In genomic region chr6:113723182-113723581, GRCh38 we compare ENCODE assay signal across 25 cellular contexts.
DNase-seq lines count a peak whose midpoint lies in the region; ATAC-seq, FAIRE-seq and TF ChIP-seq lines count a peak whose summit lies in the region.
"Had no signal": no experiment of that assay in that cellular context is flagged by ENCODE, and none has a peak within 500 bp of the region (broad histone marks: within the 10 kb centered on the region; RNA-seq: fewer than 3 reads in every experiment).

No MANE protein-coding gene starts in this region.

- H3K4me2 ChIP-seq in hepatocyte: peak overlapping the region; percentile 17
- H3K4me2 ChIP-seq in smooth muscle cell: peak overlapping the region; percentile 71
- H3K4me2 ChIP-seq: KMS-11 had no signal

- H3K9me3 ChIP-seq in hepatocyte (ENCODE audit: low read depth) (no peaks in the 10 kb centered on the region), smooth muscle cell (replicated peaks; ENCODE audit: low read depth) (no peaks in the 10 kb centered on the region), aorta (ENCODE audit: control insufficient read depth, low read length) (no peaks in the 10 kb centered on the region), SJCRH30 (replicated peaks) (no peaks in the 10 kb centered on the region)
- H3K9me3 ChIP-seq: adrenal gland, heart left ventricle, prostate gland, stomach, upper lobe of left lung had no signal

- DNase-seq in KBM-7 (peak; percentile 26), bronchial epithelial cell (ENCODE audit: low read depth) (peak; percentile 29), hepatocyte (ENCODE audit: low spot score) (peak; percentile 13), smooth muscle cell (lab: John Stamatoyannopoulos, UW; ENCODE audit: unreplicated experiment) (no peak), islet precursor cell (no peak), aorta (no peak), SJCRH30 (no peak)
- DNase-seq: activated CD8-positive, alpha-beta memory T cell treated with anti-CD3 and anti-CD28 coated beads, Interleukin-2, amount 50 U/mL, for 48 hours; CD8-positive, alpha-beta memory T cell; DMS79; H7; heart left ventricle; immature natural killer cell; NCI-H187 treated with DMSO at 0.1 percent for 48 hours; NCI-H345; nephron progenitor cell; PC-3; stimulated activated CD4-positive, alpha-beta T cell treated with anti-CD3 and anti-CD28 coated beads, Interleukin-4, amount 100 ng/mL, for 1 hour; stomach; T-helper 17 cell; upper lobe of left lung had no signal

- no peaks in the 10 kb centered on the region for H3K36me3 ChIP-seq in bronchial epithelial cell (ENCODE audit: control insufficient read depth, insufficient read depth, low read length)
- no peaks in the 10 kb centered on the region for H3K36me3 ChIP-seq in hepatocyte (replicated peaks; ENCODE audit: insufficient read depth, low read depth)
- H3K36me3 ChIP-seq in smooth muscle cell (ENCODE audit: low read depth): no peaks in the 10 kb centered on the region
- H3K36me3 ChIP-seq in aorta (ENCODE audit: control insufficient read depth in 1 of 2, insufficient read depth in 2 of 2, low read length in 1 of 2): no peaks in the 10 kb centered on the region
- H3K36me3 ChIP-seq in SJCRH30: no peaks in the 10 kb centered on the region
- H3K36me3 ChIP-seq: adrenal gland, heart left ventricle, prostate gland, stomach, upper lobe of left lung had no signal

- H3K27me3 ChIP-seq in bronchial epithelial cell (ENCODE audit: control insufficient read depth, insufficient read depth, low read length) (no peaks in the 10 kb centered on the region), hepatocyte (no peaks in the 10 kb centered on the region), smooth muscle cell (ENCODE audit: low read depth) (no peaks in the 10 kb centered on the region), aorta (ENCODE audit: control insufficient read depth in 1 of 2, insufficient read depth in 2 of 2, low read length in 1 of 2) (no peaks in the 10 kb centered on the region), SJCRH30 (no peaks in the 10 kb centered on the region)
- H3K27me3 ChIP-seq: adrenal gland, heart left ventricle, stomach, upper lobe of left lung had no signal

- intact Hi-C loops in aorta (cut with DNase I): loop anchor here in 1 of 2 donors (10.0 kb wide), 1 partner anchor 268 kb away; no protein-coding TSS in a partner anchor

- no peak overlapping the region for H3K9ac ChIP-seq in smooth muscle cell (ENCODE audit: low read depth)
- H3K9ac ChIP-seq: KMS-11 had no signal

- 26% methylated on average over 4 of the region's 4 CpGs for WGBS in hepatocyte (ENCODE audit: low lambda C conversion rate, missing lambda C conversion rate)
- 11% methylated on average over 4 of the region's 4 CpGs for WGBS in smooth muscle cell (ENCODE audit: low lambda C conversion rate)
- 12 to 15% methylated on average over 4 of the region's 4 CpGs for WGBS in aorta, 2 donors

- H3K9me2 ChIP-seq in hepatocyte (replicated peaks; ENCODE audit: insufficient read depth): no peaks in the 10 kb centered on the region

- in situ Hi-C loops in KBM-7 (cut with MboI; ENCODE audit: low pct_unique_long_range_greater_than_20kb, low sequenced_read_pairs): no loop called here

- FAIRE-seq in bronchial epithelial cell (lab: Jason Lieb, UNC): no peak

- H3K4me1 ChIP-seq in hepatocyte (ENCODE audit: insufficient read depth) (no peaks in the 10 kb centered on the region), smooth muscle cell (ENCODE audit: low read depth) (peaks cover 5% of the 10 kb centered on the region), aorta (ENCODE audit: control insufficient read depth in 1 of 2, insufficient read depth in 2 of 2, low read length in 2 of 2) (no peaks in the 10 kb centered on the region), SJCRH30 (peaks cover 10% of the 10 kb centered on the region)
- H3K4me1 ChIP-seq: adrenal gland, prostate gland had no signal

- H2AFZ ChIP-seq in hepatocyte: no peak overlapping the region
- peak overlapping the region; percentile 67 for H2AFZ ChIP-seq in smooth muscle cell (ENCODE audit: low read depth)

- ATAC-seq in aorta (ENCODE audit: low FRiP score): no peak
- ATAC-seq: esophagus mucosa, PC-3, T-helper 17 cell had no signal

- H3K79me2 ChIP-seq in hepatocyte (no peaks in the 10 kb centered on the region), smooth muscle cell (ENCODE audit: low read depth) (no peaks in the 10 kb centered on the region)

- TF ChIP-seq CTCF in bronchial epithelial cell (IDR thresholded peaks at IDR 0.05; ENCODE audit: insufficient read depth, low read length, severe bottlenecking) (no peak), hepatocyte (IDR thresholded peaks at IDR 0.05; ENCODE audit: poor library complexity) (no peak), smooth muscle cell (IDR thresholded peaks at IDR 0.05; ENCODE audit: borderline replicate concordance, insufficient read depth, poor library complexity, severe bottlenecking) (no peak)

- H3K4me3 ChIP-seq in bronchial epithelial cell (ENCODE audit: low read depth, low read length): no peak overlapping the region
- no peak overlapping the region for H3K4me3 ChIP-seq in hepatocyte
- H3K4me3 ChIP-seq in smooth muscle cell: no peak overlapping the region
- H3K4me3 ChIP-seq in aorta (ENCODE audit: low read length in 2 of 2): no peak overlapping the region
- H3K4me3 ChIP-seq in SJCRH30: no peak overlapping the region
- H3K4me3 ChIP-seq: adrenal gland, prostate gland, stomach, upper lobe of left lung had no signal

- no peaks in the 10 kb centered on the region for H3F3A ChIP-seq in smooth muscle cell (ENCODE audit: low read depth)

- H3K27ac ChIP-seq in hepatocyte (no peak overlapping the region), smooth muscle cell (ENCODE audit: low read depth) (no peak overlapping the region), aorta (ENCODE audit: low read depth in 1 of 2, low read length in 2 of 2) (no peak overlapping the region), SJCRH30 (no peak overlapping the region)
- H3K27ac ChIP-seq: adrenal gland, KMS-11, prostate gland, stomach had no signal

- H4K20me1 ChIP-seq in hepatocyte (ENCODE audit: insufficient read depth, poor library complexity, severe bottlenecking) (no peaks in the 10 kb centered on the region), smooth muscle cell (ENCODE audit: low read depth) (no peaks in the 10 kb centered on the region)

Comparison
In these comparisons a context has a peak if more than half of its experiments do, and no peak if none do; other contexts are left out.
1. DNase-seq: peak in KBM-7 (single experiment), bronchial epithelial cell (single experiment) and hepatocyte (single experiment); none in smooth muscle cell (single experiment), islet precursor cell (single experiment), aorta (0 of 2) and SJCRH30 (0 of 2).